In genomic region chr3:183220828-183221227, GRCh38 we compare ENCODE assay signal across 21 cellular contexts. TPM values are rescaled to one million over a fixed set of nuclear protein-coding genes. Genes with fewer than 3 reads are reported as not detected.
DNase-seq lines count a peak whose midpoint lies in the region; ATAC-seq and TF ChIP-seq lines count a peak whose summit lies in the region.
"Had no signal": no experiment of that assay in that cellular context is flagged by ENCODE, and none has a peak within 500 bp of the region (broad histone marks: within the 10 kb centered on the region; RNA-seq: fewer than 3 reads in every experiment).

No MANE protein-coding gene starts in this region.

- H3K27me3 ChIP-seq in Karpas-422 (ENCODE audit: low read length): no peaks in the 10 kb centered on the region

- H3K9ac ChIP-seq in Karpas-422 (ENCODE audit: low read length): peak overlapping the region; percentile 51
- H3K9ac ChIP-seq: GM23248, KMS-11 had no signal

- no peak overlapping the region for H3K4me3 Mint-ChIP-seq in glutamatergic neuron (ENCODE audit: unreplicated experiment)
- H3K4me3 Mint-ChIP-seq in activated T-cell treated with anti-CD3 and anti-CD28 coated beads, Interleukin-2, amount 50 U/mL, for 4 hours: no peak overlapping the region

- peak overlapping the region; percentile 66 for H3K4me2 ChIP-seq in Karpas-422 (ENCODE audit: low read depth, low read length, poor library complexity, severe bottlenecking)
- H3K4me2 ChIP-seq: KMS-11 had no signal

- H2AFZ ChIP-seq in Karpas-422 (ENCODE audit: low read length): 0 out of 2 replicates have a peak overlapping the region, but pooled peaks have one; percentile 10
- H2AFZ ChIP-seq: GM23248 had no signal

- H3K27me3 Mint-ChIP-seq in glutamatergic neuron (ENCODE audit: unreplicated experiment): no peaks in the 10 kb centered on the region
- no peaks in the 10 kb centered on the region for H3K27me3 Mint-ChIP-seq in activated T-cell treated with anti-CD3 and anti-CD28 coated beads, Interleukin-2, amount 50 U/mL, for 4 hours (ENCODE audit: low read depth)

- H3K36me3 ChIP-seq in Karpas-422 (ENCODE audit: insufficient read depth, low read length): no peaks in the 10 kb centered on the region
- H3K36me3 ChIP-seq: MG63, SJSA1 had no signal

- no peaks in the 10 kb centered on the region for H3K9me3 ChIP-seq in Karpas-422 (ENCODE audit: low read length)
- H3K9me3 ChIP-seq: MG63, SJSA1 had no signal

- peak overlapping the region; percentile 81 for H3K27ac ChIP-seq in Karpas-422 (ENCODE audit: low read length)
- H3K27ac ChIP-seq: C4-2B, GM23248, KMS-11, SJSA1 had no signal

- ATAC-seq in activated T-cell treated with anti-CD3 and anti-CD28 coated beads, Interleukin-2, amount 50 U/mL, for 4 hours: no peak
- ATAC-seq: GM12878, HepG2, PC-3 had no signal

- H3K9me3 Mint-ChIP-seq in glutamatergic neuron (ENCODE audit: unreplicated experiment): no peaks in the 10 kb centered on the region
- H3K9me3 Mint-ChIP-seq in activated T-cell treated with anti-CD3 and anti-CD28 coated beads, Interleukin-2, amount 50 U/mL, for 4 hours: no peaks in the 10 kb centered on the region

- peak overlapping the region; percentile 81 for H3K27ac Mint-ChIP-seq in glutamatergic neuron (ENCODE audit: unreplicated experiment)

- H3K79me2 ChIP-seq in Karpas-422 (ENCODE audit: low read length): no peaks in the 10 kb centered on the region

- no peaks in the 10 kb centered on the region for H3K36me3 Mint-ChIP-seq in glutamatergic neuron (ENCODE audit: unreplicated experiment)
- no peaks in the 10 kb centered on the region for H3K36me3 Mint-ChIP-seq in activated T-cell treated with anti-CD3 and anti-CD28 coated beads, Interleukin-2, amount 50 U/mL, for 4 hours (ENCODE audit: insufficient read depth)

- peaks cover 9% of the 10 kb centered on the region for H3K4me1 Mint-ChIP-seq in glutamatergic neuron (ENCODE audit: low read depth, unreplicated experiment)
- H3K4me1 Mint-ChIP-seq in activated T-cell treated with anti-CD3 and anti-CD28 coated beads, Interleukin-2, amount 50 U/mL, for 4 hours (ENCODE audit: low read depth): peaks cover 15% of the 10 kb centered on the region

- H3K9me2 ChIP-seq in Karpas-422 (replicated peaks; ENCODE audit: insufficient read depth, low read length): no peaks in the 10 kb centered on the region

- TF ChIP-seq CTCF in epithelial cell of esophagus (IDR thresholded peaks at IDR 0.05; ENCODE audit: insufficient read depth, low read depth, low read length, missing control alignments) (no peak), glutamatergic neuron (IDR thresholded peaks at IDR 0.05; ENCODE audit: partially characterized antibody, unreplicated experiment) (no peak)

- no peaks in the 10 kb centered on the region for H4K20me1 ChIP-seq in Karpas-422 (ENCODE audit: insufficient read depth, low read depth, low read length)

- DNase-seq in Karpas-422 (peak; percentile 97), NCI-H82 treated with DMSO at 0.1 percent for 48 hours (lab: John Stamatoyannopoulos, UW; ENCODE audit: unreplicated experiment) (peak; percentile 80), epithelial cell of esophagus (ENCODE audit: low read depth) (peak; percentile 96), glutamatergic neuron (peak; percentile 27), NCI-H1694 (lab: John Stamatoyannopoulos, UW) (no peak), SW480 (ENCODE audit: low spot score) (no peak)
- DNase-seq in activated T-cell treated with anti-CD3 and anti-CD28 coated beads, Interleukin-2, amount 50 U/mL, for 4 hours: no peak
- DNase-seq: GDM1, GM23248, HCEC 1CT, MG63, NCI-H1092, NCI-H146, NCI-H226, NCI-H524 treated with DMSO at 0.1 percent for 48 hours, PC-3 had no signal

- H3K4me3 ChIP-seq in Karpas-422 (ENCODE audit: low read length): peak overlapping the region; percentile 18
- no peak overlapping the region for H3K4me3 ChIP-seq in epithelial cell of esophagus (ENCODE audit: low read length)
- H3K4me3 ChIP-seq: GM12878, GM23248, MG63, SJSA1 had no signal

- peaks cover 60% of the 10 kb centered on the region for H3K4me1 ChIP-seq in Karpas-422 (ENCODE audit: low read length)
- H3K4me1 ChIP-seq: SJSA1 had no signal

RNA-seq across cellular contexts. Expression of gene B3GNT5, which starts 32.2 kb away (rescaled TPM):
- total RNA-seq in Karpas-422 (2014; rRNA removed; shearing (Covaris generic); ENCODE audit: low replicate concordance): 2.0 and 8.6 TPM in 2 replicates
- total RNA-seq in glutamatergic neuron (ENCODE audit: unreplicated experiment): 2.9 TPM
- 10 to 100 TPM; 24.1 to 66.6 (median 34.1) TPM for total RNA-seq in activated T-cell treated with anti-CD3 and anti-CD28 coated beads, Interleukin-2, amount 50 U/mL, for 4 hours
- total RNA-seq: HepG2 had no signal

RNA-seq across cellular contexts. Expression of gene LAMP3, which starts 58.3 kb away (rescaled TPM):
- total RNA-seq in Karpas-422 (2014; rRNA removed; shearing (Covaris generic); ENCODE audit: low replicate concordance): 44.0 and 102 TPM in 2 replicates
- total RNA-seq in glutamatergic neuron (ENCODE audit: unreplicated experiment): 1.4 TPM
- total RNA-seq in activated T-cell treated with anti-CD3 and anti-CD28 coated beads, Interleukin-2, amount 50 U/mL, for 4 hours: 1 to 10 TPM; 5.7 to 6.9 (median 6.7) TPM
- total RNA-seq: SJSA1 had no signal

Comparison
In these comparisons a context has a peak if more than half of its experiments do, and no peak if none do; other contexts are left out.
1. DNase-seq: peak in Karpas-422 (single experiment), NCI-H82 treated with DMSO at 0.1 percent for 48 hours (single experiment), epithelial cell of esophagus (single experiment) and glutamatergic neuron (single experiment); none in NCI-H1694 (single experiment), activated T-cell treated with anti-CD3 and anti-CD28 coated beads, Interleukin-2, amount 50 U/mL, for 4 hours (single experiment) and SW480 (single experiment).